In genomic region chr17:36647598-36647997, GRCh38 we compare ENCODE assay signal across 1 cellular context.
TF ChIP-seq lines count a peak whose summit lies in the region.

No MANE protein-coding gene starts in this region.

TF ChIP-seq in HepG2, 621 proteins besides CTCF, POLR2A, EP300 and RAD21:
- TF ChIP-seq HIC2 (CRISPR knock-in tag; IDR thresholded peaks at IDR 0.05; ENCODE audit: low read depth): no peak
- TF ChIP-seq ZNF580 (CRISPR knock-in tag; IDR thresholded peaks at IDR 0.05; ENCODE audit: borderline replicate concordance, low read depth): no peak
- no peak for TF ChIP-seq TBX3 (IDR thresholded peaks at IDR 0.05; ENCODE audit: borderline replicate concordance)
- TF ChIP-seq BCLAF1 (IDR thresholded peaks at IDR 0.05): no peak
- TF ChIP-seq IKZF1 (IDR thresholded peaks at IDR 0.05): no peak
- TF ChIP-seq MNT (IDR thresholded peaks at IDR 0.05): peak; percentile 87
- TF ChIP-seq, protein P1, sequence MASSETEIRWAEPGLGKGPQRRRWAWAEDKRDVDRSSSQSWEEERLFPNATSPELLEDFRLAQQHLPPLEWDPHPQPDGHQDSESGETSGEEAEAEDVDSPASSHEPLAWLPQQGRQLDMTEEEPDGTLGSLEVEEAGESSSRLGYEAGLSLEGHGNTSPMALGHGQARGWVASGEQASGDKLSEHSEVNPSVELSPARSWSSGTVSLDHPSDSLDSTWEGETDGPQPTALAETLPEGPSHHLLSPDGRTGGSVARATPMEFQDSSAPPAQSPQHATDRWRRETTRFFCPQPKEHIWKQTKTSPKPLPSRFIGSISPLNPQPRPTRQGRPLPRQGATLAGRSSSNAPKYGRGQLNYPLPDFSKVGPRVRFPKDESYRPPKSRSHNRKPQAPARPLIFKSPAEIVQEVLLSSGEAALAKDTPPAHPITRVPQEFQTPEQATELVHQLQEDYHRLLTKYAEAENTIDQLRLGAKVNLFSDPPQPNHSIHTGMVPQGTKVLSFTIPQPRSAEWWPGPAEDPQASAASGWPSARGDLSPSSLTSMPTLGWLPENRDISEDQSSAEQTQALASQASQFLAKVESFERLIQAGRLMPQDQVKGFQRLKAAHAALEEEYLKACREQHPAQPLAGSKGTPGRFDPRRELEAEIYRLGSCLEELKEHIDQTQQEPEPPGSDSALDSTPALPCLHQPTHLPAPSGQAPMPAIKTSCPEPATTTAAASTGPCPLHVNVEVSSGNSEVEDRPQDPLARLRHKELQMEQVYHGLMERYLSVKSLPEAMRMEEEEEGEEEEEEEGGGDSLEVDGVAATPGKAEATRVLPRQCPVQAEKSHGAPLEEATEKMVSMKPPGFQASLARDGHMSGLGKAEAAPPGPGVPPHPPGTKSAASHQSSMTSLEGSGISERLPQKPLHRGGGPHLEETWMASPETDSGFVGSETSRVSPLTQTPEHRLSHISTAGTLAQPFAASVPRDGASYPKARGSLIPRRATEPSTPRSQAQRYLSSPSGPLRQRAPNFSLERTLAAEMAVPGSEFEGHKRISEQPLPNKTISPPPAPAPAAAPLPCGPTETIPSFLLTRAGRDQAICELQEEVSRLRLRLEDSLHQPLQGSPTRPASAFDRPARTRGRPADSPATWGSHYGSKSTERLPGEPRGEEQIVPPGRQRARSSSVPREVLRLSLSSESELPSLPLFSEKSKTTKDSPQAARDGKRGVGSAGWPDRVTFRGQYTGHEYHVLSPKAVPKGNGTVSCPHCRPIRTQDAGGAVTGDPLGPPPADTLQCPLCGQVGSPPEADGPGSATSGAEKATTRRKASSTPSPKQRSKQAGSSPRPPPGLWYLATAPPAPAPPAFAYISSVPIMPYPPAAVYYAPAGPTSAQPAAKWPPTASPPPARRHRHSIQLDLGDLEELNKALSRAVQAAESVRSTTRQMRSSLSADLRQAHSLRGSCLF (CRISPR knock-in tag; IDR thresholded peaks at IDR 0.05; ENCODE audit: borderline replicate concordance): no peak
- TF ChIP-seq ARID4A (CRISPR knock-in tag; IDR thresholded peaks at IDR 0.05; ENCODE audit: borderline replicate concordance): no peak
